1 cellular context compared by ENCODE assay signal in the genomic region with DNA sequence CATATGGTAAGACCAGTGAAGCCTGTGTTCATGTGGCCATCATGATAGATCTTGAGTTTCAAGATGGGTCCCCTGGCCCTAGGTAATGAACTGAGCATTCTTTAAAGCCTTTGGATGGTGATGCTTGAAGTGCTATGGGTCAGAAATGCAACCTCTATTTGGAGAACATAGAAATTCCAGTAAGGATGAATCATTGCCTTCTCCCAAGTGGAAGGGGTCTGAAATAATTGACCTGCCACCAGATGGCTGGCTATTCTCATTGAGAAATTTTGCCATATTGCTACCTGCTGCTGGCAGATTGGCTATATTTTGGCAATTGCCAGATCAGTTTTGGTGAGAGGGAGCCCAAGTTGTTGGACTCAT.
A peak's percentile ranks its signal among the peaks of the same experiment; 100 is the strongest.
TF ChIP-seq lines count a peak whose summit lies in the region.

No MANE protein-coding gene starts in this region.

TF ChIP-seq in endothelial cell of umbilical vein, 7 proteins besides CTCF, POLR2A, EP300 and RAD21:
- TF ChIP-seq MYC (IDR thresholded peaks at IDR 0.05; ENCODE audit: low read depth, low read length) (no peak), GATA2 (IDR thresholded peaks at IDR 0.05; ENCODE audit: insufficient read depth, insufficient read length, low read depth, low read length) (no peak), POLR2AphosphoS5 (IDR thresholded peaks at IDR 0.05; ENCODE audit: insufficient read depth, low read depth, low read length) (no peak), FOS (IDR thresholded peaks at IDR 0.05; ENCODE audit: borderline replicate concordance, insufficient read depth, low read length) (peak; percentile 25), JUN (IDR thresholded peaks at IDR 0.05; ENCODE audit: borderline replicate concordance, insufficient read depth, insufficient read length, low read depth) (no peak), EZH2 (IDR thresholded peaks at IDR 0.05; ENCODE audit: borderline replicate concordance, low read depth, low read length, severe bottlenecking) (no peak)
- TF ChIP-seq, protein P1, sequence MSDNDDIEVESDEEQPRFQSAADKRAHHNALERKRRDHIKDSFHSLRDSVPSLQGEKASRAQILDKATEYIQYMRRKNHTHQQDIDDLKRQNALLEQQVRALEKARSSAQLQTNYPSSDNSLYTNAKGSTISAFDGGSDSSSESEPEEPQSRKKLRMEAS (IDR thresholded peaks at IDR 0.05; ENCODE audit: insufficient read depth, insufficient read length): no peak
